ENCODE assay signal across 20 cellular contexts in the genomic region with DNA sequence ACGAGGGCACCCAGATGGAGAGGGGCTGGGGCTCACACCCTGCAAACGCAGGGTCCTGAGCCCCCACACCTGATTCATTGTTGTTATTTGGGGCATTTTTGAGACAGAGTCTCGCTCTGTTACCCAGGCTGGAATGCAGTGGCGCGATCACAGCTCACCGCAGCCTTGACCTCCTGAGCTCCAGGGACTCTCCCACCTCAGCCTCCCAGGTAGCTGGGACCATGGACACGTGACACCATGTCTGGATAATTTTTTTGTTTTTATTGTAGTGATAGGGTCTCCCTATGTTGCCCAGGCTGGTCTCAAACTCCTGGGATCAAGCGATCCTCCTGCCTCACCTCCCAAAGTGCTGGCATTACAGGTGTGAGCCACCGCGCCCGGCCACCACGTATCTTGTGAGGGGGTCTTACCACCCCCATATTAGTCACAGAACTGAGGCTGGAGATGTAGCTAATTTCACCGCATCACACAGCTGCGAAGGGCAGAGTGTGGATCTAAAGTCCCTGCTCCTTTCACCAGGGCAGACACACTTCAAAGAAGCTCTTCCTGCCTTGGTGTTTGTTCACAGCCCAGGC.
"Had no signal": no experiment of that assay in that cellular context is flagged by ENCODE, and none has a peak within 500 bp of the region (broad histone marks: within the 10 kb centered on the region; RNA-seq: fewer than 3 reads in every experiment).

No MANE protein-coding gene starts in this region.

- H3K36me3 ChIP-seq: Peyer's patch, SJSA1 had no signal

- H3K27ac ChIP-seq: PC-9, Peyer's patch, SJSA1, SK-N-MC had no signal

- DNase-seq: KBM-7, MV-4-11, NCI-H1105 treated with DMSO at 0.1 percent for 48 hours, NCI-H1417 treated with DMSO at 0.1 percent for 48 hours, NCI-H146, NCI-H1694 treated with DMSO at 0.1 percent for 48 hours, NCI-H1930, NCI-H2107, NCI-H2171 treated with DMSO at 0.1 percent for 48 hours, NCI-H446 treated with DMSO at 0.1 percent for 48 hours, NCI-H524 treated with DMSO at 0.1 percent for 48 hours, NCI-H69, NCI-H774, OCI-M1, PC-9, Peyer's patch, SIG-M5, T-cell had no signal

- H3K36me3 Mint-ChIP-seq: T-cell had no signal

- H3K4me1 ChIP-seq: Peyer's patch, SJSA1 had no signal

- H3K27me3 ChIP-seq: Peyer's patch had no signal

- H3K4me3 Mint-ChIP-seq: T-cell had no signal

- H3K9me3 ChIP-seq: Peyer's patch, SJSA1 had no signal

- H3K4me1 Mint-ChIP-seq: T-cell had no signal

- H3K27ac Mint-ChIP-seq: T-cell had no signal

- H3K4me3 ChIP-seq: PC-9, Peyer's patch, SJSA1, SK-N-MC had no signal
